10 cellular contexts compared by ENCODE assay signal in genomic region chr11:14969922-14970323, GRCh38. TPM values are rescaled to one million over a fixed set of nuclear protein-coding genes. Genes with fewer than 3 reads are reported as not detected.
A peak's percentile ranks its signal among the peaks of the same experiment; 100 is the strongest.
DNase-seq lines count a peak whose midpoint lies in the region; ATAC-seq and TF ChIP-seq lines count a peak whose summit lies in the region.
"Had no signal": no experiment of that assay in that cellular context is flagged by ENCODE, and none has a peak within 500 bp of the region (broad histone marks: within the 10 kb centered on the region; RNA-seq: fewer than 3 reads in every experiment).

No MANE protein-coding gene starts in this region.

- no peaks in the 10 kb centered on the region for H4K20me1 ChIP-seq in mammary epithelial cell (ENCODE audit: insufficient read depth, low read length)
- H4K20me1 ChIP-seq in osteoblast (ENCODE audit: insufficient read depth, low read length) = no peaks in the 10 kb centered on the region

- H2AFZ ChIP-seq in mammary epithelial cell (ENCODE audit: low read depth, low read length) (no peak overlapping the region), osteoblast (ENCODE audit: low read length) (no peak overlapping the region)

- H3K79me2 ChIP-seq in mammary epithelial cell (ENCODE audit: insufficient read depth, low read length) (no peaks in the 10 kb centered on the region), osteoblast (ENCODE audit: insufficient read depth, low read length) (no peaks in the 10 kb centered on the region)

- no peak overlapping the region for H3K9ac ChIP-seq in mammary epithelial cell (ENCODE audit: insufficient read depth, low read length)

- peaks cover 32% of the 10 kb centered on the region for H3K27me3 Mint-ChIP-seq in MCF 10A (ENCODE audit: insufficient read depth, unreplicated experiment)

- H3K4me1 Mint-ChIP-seq in MCF 10A (ENCODE audit: insufficient read depth, unreplicated experiment) = no peaks in the 10 kb centered on the region

- H3K4me2 ChIP-seq in mammary epithelial cell (ENCODE audit: insufficient read depth, low read depth, low read length) = no peak overlapping the region
- H3K4me2 ChIP-seq in osteoblast (ENCODE audit: insufficient read depth, low read length) = no peak overlapping the region

- POLR2A ChIA-PET in MCF 10A (lab: Yijun Ruan, JAX) = interaction anchor here (0.6 kb wide), 1 partner anchor 427 kb away, joined by 4 read pairs; no protein-coding TSS in a partner anchor

- H3K9me3 ChIP-seq in breast epithelium (no peaks in the 10 kb centered on the region), mammary epithelial cell (replicated peaks; ENCODE audit: insufficient read depth, low read length) (no peaks in the 10 kb centered on the region), osteoblast (ENCODE audit: low read depth, low read length) (no peaks in the 10 kb centered on the region)

- H3K4me3 ChIP-seq in breast epithelium (no peak overlapping the region), mammary epithelial cell (replicated peaks in 1 of 3; ENCODE audit: insufficient read depth in 1 of 3, low read depth in 2 of 3, low read length in 3 of 3) (no peak overlapping the region), osteoblast (ENCODE audit: insufficient read depth, low read length) (no peak overlapping the region), dorsolateral prefrontal cortex (no peak overlapping the region)

- in situ Hi-C loops in mammary epithelial cell (cut with MboI; ENCODE audit: low sequenced_read_pairs in 2 of 2) = loop anchor here in 1 of 2 donors (10.0 kb wide), 1 partner anchor 105 kb away; the partner anchor contains the start of gene CALCB

- CTCF ChIA-PET in MCF 10A (lab: Yijun Ruan, JAX) (interaction anchor here (0.6 to 1.8 kb wide), 9 partner anchors 9 to 238 kb away, joined by 3 to 10 read pairs (median 5); no protein-coding TSS in a partner anchor), mammary epithelial cell (lab: Charles Lee; ENCODE audit: low non-redundant PET) (interaction anchor here (0.6 to 0.7 kb wide), 2 partner anchors 15 to 107 kb away, joined by 3 read pairs; no protein-coding TSS in a partner anchor)

- 17% methylated on average over 4 of the region's 6 CpGs for WGBS in mammary epithelial cell (ENCODE audit: low coverage, missing lambda C conversion rate)

- H3K27ac Mint-ChIP-seq in MCF 10A (ENCODE audit: low read depth, unreplicated experiment) = no peak overlapping the region

- dilution Hi-C loops in mammary epithelial cell (cut with HindIII; ENCODE audit: low sequenced_read_pairs) = no loop called here

- ATAC-seq in HG03280 (IDR thresholded peaks at IDR 0.05; ENCODE audit: unreplicated experiment) (peak; percentile 57), GM18517 (IDR thresholded peaks at IDR 0.05; ENCODE audit: unreplicated experiment) (no peak)

- TF ChIP-seq CTCF in MCF 10A (IDR thresholded peaks at IDR 0.05; ENCODE audit: unreplicated experiment) (peak; percentile 71), breast epithelium (IDR thresholded peaks at IDR 0.05) (no peak), mammary epithelial cell (conservative IDR thresholded peaks at IDR 0.05 in 1 of 2, IDR thresholded peaks at IDR 0.05 in 1 of 2; ENCODE audit: extremely low read depth in 1 of 2, insufficient read depth in 1 of 2, low read depth in 1 of 2, low read length in 2 of 2) (peak; percentile 47 to 69), osteoblast (IDR thresholded peaks at IDR 0.05; ENCODE audit: extremely low read depth, low read depth, low read length) (peak; percentile 60), dorsolateral prefrontal cortex (IDR thresholded peaks at IDR 0.05 in 54 of 56, conservative IDR thresholded peaks at IDR 0.05 in 2 of 56; ENCODE audit: low read depth in 1 of 56, partially characterized antibody in 56 of 56) (peak in 22 of 56 donors; percentile 10 to 29 (median 20))

- DNase-seq in MCF 10A (ENCODE audit: unreplicated experiment) (peak; percentile 57), breast epithelium (ENCODE audit: low spot score in 2 of 2) (no peak), T-helper 1 cell (peak in 3 of 5 donors; percentile 9 to 43 (median 24)), mammary epithelial cell (no peak), osteoblast (ENCODE audit: insufficient read length, low spot score, missing footprints) (peak; percentile 39), dorsolateral prefrontal cortex (no peak)

- TF ChIP-seq POLR2A in breast epithelium (IDR thresholded peaks at IDR 0.05) = no peak

- intact Hi-C loops in MCF 10A (cut with micrococcal nuclease) (loop anchor here (5.0 kb wide), 1 partner anchor 37 kb away; no protein-coding TSS in a partner anchor), breast epithelium (cut with DNase I; ENCODE audit: low total_unique reads) (no loop called here), mammary epithelial cell (cut with micrococcal nuclease) (loop anchor here (1.0 to 2.0 kb wide), 2 partner anchors 36 to 239 kb away; no protein-coding TSS in a partner anchor), dorsolateral prefrontal cortex (cut with DNase I) (loop anchor here in 1 of 2 donors (10.0 kb wide), 1 partner anchor 65 kb away; no protein-coding TSS in a partner anchor)

- H3K36me3 ChIP-seq in breast epithelium (no peaks in the 10 kb centered on the region), mammary epithelial cell (ENCODE audit: insufficient read depth, low read length) (no peaks in the 10 kb centered on the region), osteoblast (ENCODE audit: insufficient read depth, low read length) (no peaks in the 10 kb centered on the region)

- H3K4me1 ChIP-seq in breast epithelium = peaks cover 0 to 4% of the 10 kb centered on the region in 2 donors
- H3K4me1 ChIP-seq in mammary epithelial cell (ENCODE audit: insufficient read depth, low read length) = peaks cover 14% of the 10 kb centered on the region
- H3K4me1 ChIP-seq in osteoblast (ENCODE audit: insufficient read depth, low read length) = no peaks in the 10 kb centered on the region

- no peak overlapping the region for H3K27ac ChIP-seq in breast epithelium
- no peak overlapping the region for H3K27ac ChIP-seq in mammary epithelial cell (ENCODE audit: insufficient read depth, low read depth, low read length)
- H3K27ac ChIP-seq in osteoblast (ENCODE audit: low read depth, low read length) = no peak overlapping the region
- no peak overlapping the region for H3K27ac ChIP-seq in dorsolateral prefrontal cortex

- no peak overlapping the region for H3K4me3 Mint-ChIP-seq in MCF 10A (ENCODE audit: unreplicated experiment)

- no TSS peak for BruUV-seq in MCF 10A (replicated peaks; lab: Mats Ljungman, UMichigan)
- no TSS peak for BruUV-seq in mammary epithelial cell (replicated peaks; lab: Mats Ljungman, UMichigan)

- peaks cover 0 to 65% of the 10 kb centered on the region in 2 donors for H3K27me3 ChIP-seq in breast epithelium
- H3K27me3 ChIP-seq in mammary epithelial cell (ENCODE audit: insufficient read depth, low read length) = peaks cover 34% of the 10 kb centered on the region
- peaks cover 42% of the 10 kb centered on the region for H3K27me3 ChIP-seq in osteoblast (ENCODE audit: insufficient read depth, low read length)
- H3K27me3 ChIP-seq in dorsolateral prefrontal cortex = peaks cover 7 to 65% (median 53%) of the 10 kb centered on the region in 45 donors

- H3K36me3 Mint-ChIP-seq in MCF 10A (ENCODE audit: insufficient read depth, unreplicated experiment) = no peaks in the 10 kb centered on the region

- H3K9me3 Mint-ChIP-seq in MCF 10A (ENCODE audit: unreplicated experiment) = no peaks in the 10 kb centered on the region

RNA-seq across cellular contexts. Expression of gene CALCA, which starts 2.2 kb away (rescaled TPM):
- not detected in 2 replicates for total RNA-seq in MCF 10A (2022)
- total RNA-seq in breast epithelium = not detected
- not detected for total RNA-seq in mammary epithelial cell
- polyA plus RNA-seq in mammary epithelial cell = not detected
- not detected for polyA minus RNA-seq in mammary epithelial cell
- not detected in 2 replicates for total RNA-seq in osteoblast
- 1 to 10 TPM in 2 of 120 experiments, under 1 TPM in 2, not detected in 116; 0.56 to 1.4 (median 0.89) TPM for total RNA-seq in dorsolateral prefrontal cortex
- total RNA-seq: dermis microvascular lymphatic vessel endothelial cell, subcutaneous adipose tissue had no signal

Comparison
In these comparisons a context has a peak if more than half of its experiments do, and no peak if none do; other contexts are left out.
1. DNase-seq: peak in MCF 10A (single experiment), T-helper 1 cell (3 of 5) and osteoblast (single experiment); none in breast epithelium (0 of 2), mammary epithelial cell (single experiment) and dorsolateral prefrontal cortex (0 of 10).
2. CTCF ChIP-seq: peak in MCF 10A (single experiment), mammary epithelial cell (2 of 2) and osteoblast (single experiment); none in breast epithelium (0 of 3).